ENCODE assay signal across 8 cellular contexts in genomic region chr5:87267574-87268125, GRCh38. TPM values are rescaled to one million over a fixed set of nuclear protein-coding genes. Genes with fewer than 3 reads are reported as not detected.
DNase-seq lines count a peak whose midpoint lies in the region; ATAC-seq and TF ChIP-seq lines count a peak whose summit lies in the region.

Gene RASA1 (plus strand): TSS chr5:87267883. CDS start chr5:87268452, 569 bp downstream.

- H3K9me3 ChIP-seq in WERI-Rb-1 (ENCODE audit: severe bottlenecking): no peaks in the 10 kb centered on the region
- H3K9me3 ChIP-seq in breast epithelium: no peaks in the 10 kb centered on the region
- no peaks in the 10 kb centered on the region for H3K9me3 ChIP-seq in iPS-20b (ENCODE audit: insufficient read depth, low read depth, low read length)

- H3K4me1 ChIP-seq in breast epithelium (peaks cover 0 to 3% of the 10 kb centered on the region in 2 donors), iPS-20b (ENCODE audit: insufficient read depth, low read length) (peaks cover 8% of the 10 kb centered on the region; the same call in 1 of the 2 replicates)

- TF ChIP-seq POLR2A in breast epithelium (IDR thresholded peaks at IDR 0.05): peak; percentile 79

- H3K36me3 ChIP-seq in WERI-Rb-1: peaks cover 5% of the 10 kb centered on the region
- H3K36me3 ChIP-seq in breast epithelium: no peaks in the 10 kb centered on the region
- H3K36me3 ChIP-seq in iPS-20b (ENCODE audit: insufficient read depth, low read depth, low read length): no peaks in the 10 kb centered on the region

- TF ChIP-seq CTCF in WERI-Rb-1 (IDR thresholded peaks at IDR 0.05; ENCODE audit: low read depth, low read length) (no peak), breast epithelium (IDR thresholded peaks at IDR 0.05) (peak in 1 of 3 donors; percentile 0)

- H3K4me3 ChIP-seq in WERI-Rb-1 (ENCODE audit: low read depth, low read length) (peak within 1 kb of the TSS; percentile 69), breast epithelium (peak within 1 kb of the TSS; percentile 86 to 96 (median 94)), iPS-20b (ENCODE audit: low read length) (peak within 1 kb of the TSS; percentile 92), skin epidermis (peak within 1 kb of the TSS; percentile 66 to 93 (median 89))

- no peaks in the 10 kb centered on the region for H3K27me3 ChIP-seq in WERI-Rb-1 (ENCODE audit: insufficient read depth, low read depth, severe bottlenecking)
- H3K27me3 ChIP-seq in breast epithelium: no peaks in the 10 kb centered on the region
- H3K27me3 ChIP-seq in iPS-20b (ENCODE audit: insufficient read depth, low read length): peaks cover 37% of the 10 kb centered on the region

- H3K27ac ChIP-seq in WERI-Rb-1 (peak within 1 kb of the TSS; percentile 94), breast epithelium (peak within 1 kb of the TSS; percentile 92 to 93), iPS-20b (ENCODE audit: low read length) (peak within 1 kb of the TSS; percentile 95), skin epidermis (peak within 1 kb of the TSS; percentile 48 to 98 (median 92))

- peak; percentile 98 for DNase-seq in AG08395 (ENCODE audit: low spot score)
- peak; percentile 94 for DNase-seq in NCI-H2227 (lab: John Stamatoyannopoulos, UW; ENCODE audit: unreplicated experiment)
- peak; percentile 99 for DNase-seq in WERI-Rb-1
- peak; percentile 88 to 94 for DNase-seq in breast epithelium (ENCODE audit: low spot score in 2 of 2)

- peak; percentile 51 for ATAC-seq in GM18909 (IDR thresholded peaks at IDR 0.05; ENCODE audit: poor library complexity, unreplicated experiment)
- peak; percentile 50 for ATAC-seq in HG03159 (IDR thresholded peaks at IDR 0.05; ENCODE audit: unreplicated experiment)

- peak within 1 kb of the TSS; percentile 90 for H3K9ac ChIP-seq in iPS-20b (ENCODE audit: low read depth, low read length)

- intact Hi-C loops in breast epithelium (cut with DNase I; ENCODE audit: low total_unique reads): no loop called here

RNA-seq across cellular contexts. Expression of gene RASA1, which starts in this region (rescaled TPM):
- total RNA-seq in breast epithelium: 10 to 100 TPM; 31.8 to 54.2 (median 41.1) TPM

Comparison
In these comparisons a context has a peak if more than half of its experiments do, and no peak if none do; other contexts are left out.
1. Peak in every context shown above with its lines: DNase-seq, ATAC-seq, H3K4me3 ChIP-seq and H3K27ac ChIP-seq.